ENCODE assay signal across 3 cellular contexts in genomic region chr12:53383258-53383657, GRCh38.
TF ChIP-seq lines count a peak whose summit lies in the region.

No MANE protein-coding gene starts in this region.

TF ChIP-seq in SK-N-SH, 30 proteins besides CTCF, POLR2A, EP300 and RAD21 (continued from another document):
- no peak for TF ChIP-seq REST (IDR thresholded peaks at IDR 0.05; ENCODE audit: low read depth, low read length)
- no peak for TF ChIP-seq EZH2phosphoT487 (IDR thresholded peaks at IDR 0.05; ENCODE audit: borderline replicate concordance, low read depth)
- no peak for TF ChIP-seq TCF12 (IDR thresholded peaks at IDR 0.05)
- TF ChIP-seq PBX3 (IDR thresholded peaks at IDR 0.05), result no peak
- no peak for TF ChIP-seq MEF2A (IDR thresholded peaks at IDR 0.05; ENCODE audit: borderline replicate concordance, low read depth)
- no peak for TF ChIP-seq GABPA (IDR thresholded peaks at IDR 0.05; ENCODE audit: low read depth)
- no peak for TF ChIP-seq TEAD4 (IDR thresholded peaks at IDR 0.05; ENCODE audit: borderline replicate concordance, insufficient read depth)
- no peak for TF ChIP-seq POLR2AphosphoS5 (IDR thresholded peaks at IDR 0.05; ENCODE audit: low read depth, low read length)

TF ChIP-seq in SK-N-SH treated with all-trans-retinoic acid at 6 μM for 48 hours, 23 proteins besides CTCF, POLR2A, EP300 and RAD21 (continued from another document):
- TF ChIP-seq TSHZ2 (CRISPR knock-in tag; IDR thresholded peaks at IDR 0.05) (no peak), CSDC2 (CRISPR knock-in tag; IDR thresholded peaks at IDR 0.05) (no peak), TOX (CRISPR knock-in tag; IDR thresholded peaks at IDR 0.05; ENCODE audit: borderline replicate concordance) (no peak), ESRRG (CRISPR knock-in tag; IDR thresholded peaks at IDR 0.05) (no peak), ZNF8 (CRISPR knock-in tag; IDR thresholded peaks at IDR 0.05) (no peak), GLIS3 (CRISPR knock-in tag; IDR thresholded peaks at IDR 0.05) (no peak), ZFP30 (CRISPR knock-in tag; IDR thresholded peaks at IDR 0.05) (no peak), POU6F1 (CRISPR knock-in tag; IDR thresholded peaks at IDR 0.05; ENCODE audit: borderline replicate concordance, low read depth) (no peak)

TF ChIP-seq in WTC11, 78 proteins besides CTCF, POLR2A, EP300 and RAD21 (continued from another document):
- no peak for TF ChIP-seq STAT6 (CRISPR knock-in tag; conservative IDR thresholded peaks at IDR 0.05; ENCODE audit: low read depth)
- TF ChIP-seq FOXK1 (CRISPR knock-in tag; IDR thresholded peaks at IDR 0.05), result no peak
- no peak for TF ChIP-seq ATF6 (CRISPR knock-in tag; IDR thresholded peaks at IDR 0.05)
- TF ChIP-seq PREB (CRISPR knock-in tag; IDR thresholded peaks at IDR 0.05; ENCODE audit: borderline replicate concordance), result no peak
